14 cellular contexts compared by ENCODE assay signal in the genomic region with DNA sequence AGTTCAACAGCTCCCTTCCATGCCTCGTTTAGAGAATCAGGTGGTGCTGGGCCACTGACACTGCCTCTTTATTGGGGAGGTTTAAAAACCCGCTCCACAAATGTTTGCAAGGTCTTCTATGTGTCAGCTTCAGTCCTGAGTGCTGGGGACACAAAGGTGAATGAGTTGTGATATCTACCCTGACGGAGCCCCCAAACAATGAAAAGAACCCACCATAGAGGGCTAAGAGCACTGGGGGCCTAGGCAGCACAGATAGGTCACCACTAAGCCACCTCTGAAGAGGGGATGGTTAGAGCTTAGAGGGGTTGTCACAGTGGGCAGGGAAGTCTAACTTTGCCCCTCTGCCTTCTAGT. TPM values are rescaled to one million over a fixed set of nuclear protein-coding genes. Genes with fewer than 3 reads are reported as not detected.
DNase-seq lines count a peak whose midpoint lies in the region; ATAC-seq, FAIRE-seq and TF ChIP-seq lines count a peak whose summit lies in the region.
"Had no signal": no experiment of that assay in that cellular context is flagged by ENCODE, and none has a peak within 500 bp of the region (broad histone marks: within the 10 kb centered on the region; RNA-seq: fewer than 3 reads in every experiment).

No MANE protein-coding gene starts in this region.

- H3K36me3 ChIP-seq in GM23338 (ENCODE audit: insufficient read depth) = no peaks in the 10 kb centered on the region; the same call in 1 of the 2 replicates

- no peaks in the 10 kb centered on the region for H3K9me2 ChIP-seq in GM23338 (ENCODE audit: insufficient read depth)

- no peak overlapping the region for H2AFZ ChIP-seq in GM23338

- H3F3A ChIP-seq in GM23338 (replicated peaks; ENCODE audit: low read depth) = no peaks in the 10 kb centered on the region

- ATAC-seq in stimulated activated naive CD8-positive, alpha-beta T cell treated with anti-CD3 and anti-CD28 coated beads, Interleukin-15, amount 100 ng/mL, for 72 hours = no peak
- ATAC-seq in stimulated activated naive CD8-positive, alpha-beta T cell treated with anti-CD3 and anti-CD28 coated beads, Interleukin-15, Interleukin-2, amounts not matched to agents 100 U/mL and 50 U/mL, for 24 hours = no peak
- ATAC-seq in naive B cell (ENCODE audit: low read depth in 2 of 2) (no peak), GM23338 (no peak)

- TF ChIP-seq CTCF in GM23338 (conservative IDR thresholded peaks at IDR 0.05; ENCODE audit: low read depth in 2 of 2) = no peak

- no peak for DNase-seq in stimulated activated naive CD8-positive, alpha-beta T cell treated with anti-CD3 and anti-CD28 coated beads, Interleukin-15, amount 100 ng/mL, for 72 hours
- DNase-seq in stimulated activated naive CD8-positive, alpha-beta T cell treated with anti-CD3 and anti-CD28 coated beads, Interleukin-15, Interleukin-2, amounts not matched to agents 100 U/mL and 50 U/mL, for 24 hours = no peak
- no peak for DNase-seq in activated T-helper 2 cell treated with anti-CD3 and anti-CD28 coated beads, Interferon-gamma antibody, Interleukin-2, Interleukin-4, amounts not matched to agents 10 μg/mL and 5 μg/mL and 100 μg/mL, durations not matched to agents 14 hours and 24 hours and 36 hours (ENCODE audit: low spot score)
- DNase-seq in naive B cell = no peak
- DNase-seq in GF-D8 (lab: John Stamatoyannopoulos, UW) = no peak
- DNase-seq in iPS-NIHi7 (ENCODE audit: extremely low spot score) = no peak
- DNase-seq in GM12892 (ENCODE audit: insufficient read length) = no peak
- DNase-seq in GM23338 (ENCODE audit: low spot score) = no peak
- DNase-seq: NCI-H1092; NCI-H345; stimulated activated CD4-positive, alpha-beta T cell treated with anti-CD3 and anti-CD28 coated beads, Interleukin-12 subunit alpha, Interleukin-12 subunit beta, amount 100 ng/mL, for 4 hours; upper lobe of left lung had no signal

- no peak for TF ChIP-seq POLR2A in GM12892 (IDR thresholded peaks at IDR 0.05; ENCODE audit: low read depth, low read length)

- no peaks in the 10 kb centered on the region for H3K4me1 ChIP-seq in GM23338 (ENCODE audit: insufficient read depth)

- no peak overlapping the region for H3K4me2 ChIP-seq in GM23338

- no peaks in the 10 kb centered on the region for H3K9me3 Mint-ChIP-seq in stimulated activated naive CD8-positive, alpha-beta T cell treated with anti-CD3 and anti-CD28 coated beads, Interleukin-15, amount 100 ng/mL, for 72 hours
- H3K9me3 Mint-ChIP-seq in activated T-helper 2 cell treated with anti-CD3 and anti-CD28 coated beads, Interferon-gamma antibody, Interleukin-2, Interleukin-4, amounts not matched to agents 10 μg/mL and 5 μg/mL and 100 μg/mL, durations not matched to agents 14 hours and 24 hours and 36 hours = no peaks in the 10 kb centered on the region
- H3K9me3 Mint-ChIP-seq in naive B cell (peaks cover 0 to 9% (median 2%) of the 10 kb centered on the region in 7 donors), GM23338 (no peaks in the 10 kb centered on the region)

- H3K79me2 ChIP-seq in GM23338 (replicated peaks; ENCODE audit: insufficient read depth) = no peaks in the 10 kb centered on the region

- no peak for FAIRE-seq in GM12892 (lab: Jason Lieb, UNC)

- H3K27ac ChIP-seq in GM23338 (ENCODE audit: low read depth) = no peak overlapping the region

- H3K4me1 Mint-ChIP-seq in stimulated activated naive CD8-positive, alpha-beta T cell treated with anti-CD3 and anti-CD28 coated beads, Interleukin-15, amount 100 ng/mL, for 72 hours = peaks cover 27% of the 10 kb centered on the region
- H3K4me1 Mint-ChIP-seq in activated T-helper 2 cell treated with anti-CD3 and anti-CD28 coated beads, Interferon-gamma antibody, Interleukin-2, Interleukin-4, amounts not matched to agents 10 μg/mL and 5 μg/mL and 100 μg/mL, durations not matched to agents 14 hours and 24 hours and 36 hours (ENCODE audit: low read depth) = peaks cover 26% of the 10 kb centered on the region
- peaks cover 15 to 32% (median 22%) of the 10 kb centered on the region in 3 donors for H3K4me1 Mint-ChIP-seq in naive B cell
- H3K4me1 Mint-ChIP-seq in GM23338 = no peaks in the 10 kb centered on the region

- no peak overlapping the region for H3K4me3 Mint-ChIP-seq in stimulated activated naive CD8-positive, alpha-beta T cell treated with anti-CD3 and anti-CD28 coated beads, Interleukin-15, amount 100 ng/mL, for 72 hours
- H3K4me3 Mint-ChIP-seq in activated T-helper 2 cell treated with anti-CD3 and anti-CD28 coated beads, Interferon-gamma antibody, Interleukin-2, Interleukin-4, amounts not matched to agents 10 μg/mL and 5 μg/mL and 100 μg/mL, durations not matched to agents 14 hours and 24 hours and 36 hours (ENCODE audit: low read depth) = no peak overlapping the region
- H3K4me3 Mint-ChIP-seq in naive B cell (peak overlapping the region in 5 of 8 donors; percentile 12 to 63 (median 47)), GM23338 (no peak overlapping the region)
- H3K4me3 Mint-ChIP-seq: activated naive CD8-positive, alpha-beta T cell had no signal

- no peak overlapping the region for H3K4me3 ChIP-seq in GM23338
- H3K4me3 ChIP-seq: lung, upper lobe of left lung had no signal

- peak overlapping the region; percentile 65 to 92 for H3K27ac Mint-ChIP-seq in stimulated activated naive CD8-positive, alpha-beta T cell treated with anti-CD3 and anti-CD28 coated beads, Interleukin-15, amount 100 ng/mL, for 72 hours
- peak overlapping the region; percentile 78 for H3K27ac Mint-ChIP-seq in activated T-helper 2 cell treated with anti-CD3 and anti-CD28 coated beads, Interferon-gamma antibody, Interleukin-2, Interleukin-4, amounts not matched to agents 10 μg/mL and 5 μg/mL and 100 μg/mL, durations not matched to agents 14 hours and 24 hours and 36 hours
- H3K27ac Mint-ChIP-seq in naive B cell = peak overlapping the region; percentile 21 to 96 (median 86)
- no peak overlapping the region for H3K27ac Mint-ChIP-seq in GM23338

- H3K36me3 Mint-ChIP-seq in activated T-helper 2 cell treated with anti-CD3 and anti-CD28 coated beads, Interferon-gamma antibody, Interleukin-2, Interleukin-4, amounts not matched to agents 10 μg/mL and 5 μg/mL and 100 μg/mL, durations not matched to agents 14 hours and 24 hours and 36 hours (ENCODE audit: low read depth) = peaks cover 15% of the 10 kb centered on the region
- H3K36me3 Mint-ChIP-seq in naive B cell = peaks cover 8 to 14% of the 10 kb centered on the region in 2 donors
- peaks cover 4% of the 10 kb centered on the region; the same call in 2 of the 3 replicates for H3K36me3 Mint-ChIP-seq in GM23338 (ENCODE audit: low read depth)

- intact Hi-C loops in activated T-helper 2 cell treated with anti-CD3 and anti-CD28 coated beads, Interferon-gamma antibody, Interleukin-2, Interleukin-4, amounts not matched to agents 10 μg/mL and 5 μg/mL and 100 μg/mL, durations not matched to agents 14 hours and 24 hours and 36 hours (cut with micrococcal nuclease) = no loop called here

- H3K27me3 ChIP-seq in GM23338 (ENCODE audit: insufficient read depth) = no peaks in the 10 kb centered on the region
- H3K27me3 ChIP-seq: upper lobe of left lung had no signal

- no peaks in the 10 kb centered on the region for H4K20me1 ChIP-seq in GM23338 (replicated peaks; ENCODE audit: insufficient read depth)

- H3K27me3 Mint-ChIP-seq in stimulated activated naive CD8-positive, alpha-beta T cell treated with anti-CD3 and anti-CD28 coated beads, Interleukin-15, amount 100 ng/mL, for 72 hours = no peaks in the 10 kb centered on the region
- H3K27me3 Mint-ChIP-seq in activated T-helper 2 cell treated with anti-CD3 and anti-CD28 coated beads, Interferon-gamma antibody, Interleukin-2, Interleukin-4, amounts not matched to agents 10 μg/mL and 5 μg/mL and 100 μg/mL, durations not matched to agents 14 hours and 24 hours and 36 hours (ENCODE audit: low read depth) = no peaks in the 10 kb centered on the region
- H3K27me3 Mint-ChIP-seq in naive B cell (no peaks in the 10 kb centered on the region), GM23338 (ENCODE audit: insufficient read depth, low read depth, poor library complexity) (peaks cover 4% of the 10 kb centered on the region)
- H3K27me3 Mint-ChIP-seq: activated naive CD8-positive, alpha-beta T cell had no signal

TF ChIP-seq in GM23338, 12 proteins besides CTCF, POLR2A, EP300 and RAD21 (continues in another document):
- TF ChIP-seq ZNF331 (CRISPR knock-in tag; IDR thresholded peaks at IDR 0.05; ENCODE audit: low read depth) (no peak), EZH2phosphoT487 (IDR thresholded peaks at IDR 0.05; ENCODE audit: unreplicated experiment) (no peak), CREB1 (CRISPR knock-in tag; IDR thresholded peaks at IDR 0.05; ENCODE audit: low read depth) (no peak), POLR2AphosphoS5 (IDR thresholded peaks at IDR 0.05; ENCODE audit: low read depth) (no peak)

RNA-seq across cellular contexts. Expression of a gene that starts 22.0 kb away (rescaled TPM):
- 2.4 and 3.3 TPM in 2 replicates for total RNA-seq in activated T-helper 2 cell treated with anti-CD3 and anti-CD28 coated beads, Interferon-gamma antibody, Interleukin-2, Interleukin-4, amounts not matched to agents 10 μg/mL and 5 μg/mL and 100 μg/mL, durations not matched to agents 14 hours and 24 hours and 36 hours
- polyA plus RNA-seq in naive B cell (ENCODE audit: low read depth in 6 of 6) (1 to 10 TPM in 4 of 6 donors, under 1 TPM in 2; 0.49 to 3.5 (median 1.8) TPM), GM23338 (2016; fragmentation: Nextera tagmentation; extraction: Ambion mirVana) (15.2 and 15.3 TPM in 2 replicates)
- 1.3 TPM for polyA plus RNA-seq in GM12892 (2012; ENCODE audit: missing spikeins)
- total RNA-seq in GM23338 (2014; rRNA removed; shearing (Covaris generic)) = 9.5 and 15.9 TPM in 2 replicates

Comparison
In these comparisons a context has a peak if more than half of its experiments do, and no peak if none do; other contexts are left out.
1. H3K4me3 Mint-ChIP-seq: peak in naive B cell (5 of 8); none in stimulated activated naive CD8-positive, alpha-beta T cell treated with anti-CD3 and anti-CD28 coated beads, Interleukin-15, amount 100 ng/mL, for 72 hours (0 of 2), activated T-helper 2 cell treated with anti-CD3 and anti-CD28 coated beads, Interferon-gamma antibody, Interleukin-2, Interleukin-4, amounts not matched to agents 10 μg/mL and 5 μg/mL and 100 μg/mL, durations not matched to agents 14 hours and 24 hours and 36 hours (single experiment) and GM23338 (single experiment).